Comparison of ENCODE assay signal across 28 cellular contexts in the genomic region with DNA sequence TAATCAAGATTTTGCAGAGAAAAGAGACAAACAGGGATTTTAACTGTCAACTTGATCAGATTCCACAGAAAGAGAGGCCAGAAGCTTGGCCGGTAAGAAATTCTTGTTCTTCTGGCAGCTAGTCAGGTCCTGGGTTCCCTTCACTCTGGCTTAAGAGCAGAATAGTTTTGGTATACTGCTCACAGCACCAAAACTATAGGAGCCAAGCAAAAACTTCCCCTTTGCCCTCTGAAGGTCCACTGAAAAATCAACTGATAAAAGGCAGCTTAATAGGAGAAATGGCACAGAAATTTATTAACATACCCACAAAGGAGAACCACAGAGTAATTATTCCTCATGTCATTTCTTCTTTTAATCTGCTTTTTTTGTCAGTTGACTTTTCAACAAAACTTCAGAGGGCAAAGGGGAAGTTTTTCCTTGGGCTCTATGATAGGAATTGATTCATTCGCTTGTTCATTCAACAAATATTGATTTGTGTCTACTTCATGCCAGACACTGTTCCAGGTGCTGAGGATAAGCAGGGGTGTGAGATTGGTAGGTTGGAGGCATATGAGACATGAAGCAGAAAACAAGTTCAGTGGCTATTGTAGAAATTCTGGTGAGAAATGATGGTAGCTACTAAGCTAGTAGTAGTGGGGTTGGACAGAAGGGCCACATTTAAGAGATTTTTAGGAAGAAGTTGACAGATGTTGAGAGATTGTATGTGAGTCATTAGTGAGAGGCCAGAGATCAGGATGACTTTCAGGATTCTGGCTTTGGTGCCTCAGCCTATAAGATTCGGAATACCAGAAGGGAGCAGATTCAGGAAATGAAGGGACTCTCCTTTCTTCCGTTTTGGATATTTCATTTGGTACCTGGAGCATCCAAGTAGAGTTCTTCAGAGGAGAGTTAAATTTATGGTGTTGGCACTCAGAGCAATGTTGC.
"Had no signal": no experiment of that assay in that cellular context is flagged by ENCODE, and none has a peak within 500 bp of the region (broad histone marks: within the 10 kb centered on the region; RNA-seq: fewer than 3 reads in every experiment).

No MANE protein-coding gene starts in this region.

- H3K27ac ChIP-seq: dorsolateral prefrontal cortex, gastroesophageal sphincter, left lung, lower lobe of right lung, neural progenitor cell, pancreas, prostate gland, spleen, tibial artery, upper lobe of right lung, vagina had no signal

- H3K4me3 ChIP-seq: dorsolateral prefrontal cortex, gastroesophageal sphincter, left lung, lower lobe of right lung, neural progenitor cell, pancreas, prostate gland, spleen, tibial artery, upper lobe of right lung, vagina had no signal

- H3K4me2 ChIP-seq: neural progenitor cell had no signal

- H3K4me1 Mint-ChIP-seq: memory B cell; neural progenitor cell; stimulated activated memory B cell treated with anti-CD40 and anti-IgM and Interleukin-4, amounts not matched to agents 10 μg/mL and 1 μg/mL and 100 μg/mL, for 72 hours had no signal

- H3K27me3 ChIP-seq: dorsolateral prefrontal cortex, gastroesophageal sphincter, left lung, neural progenitor cell, pancreas, spleen, tibial artery, upper lobe of right lung, vagina had no signal

- ATAC-seq: esophagus mucosa; gastroesophageal sphincter; left lung; lower lobe of right lung; natural killer cell treated with Interleukin-12 subunit alpha and Interleukin-12 subunit beta and Interleukin-15 and Interleukin-18, amount 100 ng/mL, for 72 hours; pancreas; sciatic nerve; stimulated activated memory B cell treated with anti-CD40 and anti-IgM and Interleukin-4, amounts not matched to agents 10 μg/mL and 1 μg/mL and 100 μg/mL, for 72 hours; upper lobe of right lung had no signal

- FAIRE-seq: endometrium, pancreas had no signal

- H2AFZ ChIP-seq: neural progenitor cell had no signal

- H3K4me1 ChIP-seq: gastroesophageal sphincter, left lung, lower lobe of right lung, neural progenitor cell, pancreas, prostate gland, spleen, tibial artery, upper lobe of right lung, vagina had no signal

- H3K36me3 ChIP-seq: left lung, lower lobe of right lung, neural progenitor cell, pancreas, prostate gland, upper lobe of right lung, vagina had no signal

- H3K4me3 Mint-ChIP-seq: memory B cell; mesothelial cell of epicardium; natural killer cell treated with Interleukin-12 subunit alpha and Interleukin-12 subunit beta and Interleukin-15 and Interleukin-18, amount 100 ng/mL, for 72 hours; neural progenitor cell; stimulated activated memory B cell treated with anti-CD40 and anti-IgM and Interleukin-4, amounts not matched to agents 10 μg/mL and 1 μg/mL and 100 μg/mL, for 72 hours; stimulated activated naive CD8-positive, alpha-beta T cell treated with anti-CD3 and anti-CD28 coated beads, Interleukin-15, Interleukin-2, amounts not matched to agents 100 ng/mL and 50 ng/mL, for 24 hours had no signal

- H3K27ac Mint-ChIP-seq: memory B cell; natural killer cell treated with Interleukin-12 subunit alpha and Interleukin-12 subunit beta and Interleukin-15 and Interleukin-18, amount 100 ng/mL, for 72 hours; neural progenitor cell; stimulated activated memory B cell treated with anti-CD40 and anti-IgM and Interleukin-4, amounts not matched to agents 10 μg/mL and 1 μg/mL and 100 μg/mL, for 72 hours; stimulated activated naive CD8-positive, alpha-beta T cell treated with anti-CD3 and anti-CD28 coated beads, Interleukin-15, Interleukin-2, amounts not matched to agents 100 ng/mL and 50 ng/mL, for 24 hours had no signal

- DNase-seq: cortex of kidney; dorsolateral prefrontal cortex; effector CD8-positive, alpha-beta T cell; glutamatergic neuron; islet precursor cell; left lung; lower lobe of right lung; nucleus accumbens; pancreas; retina; spleen; stimulated activated CD4-positive, alpha-beta T cell treated with anti-CD3 and anti-CD28 coated beads, Interleukin-15, amount 100 ng/mL, for 24 hours; stimulated activated CD4-positive, alpha-beta T cell treated with anti-CD3 and anti-CD28 coated beads, Interleukin-1b, Interleukin-23, amount 100 ng/mL, for 48 hours; stimulated activated CD4-positive, alpha-beta T cell treated with anti-CD3 and anti-CD28 coated beads, Interleukin-4, amount 100 ng/mL, for 24 hours; tibial artery; upper lobe of right lung had no signal

- H3K9me3 ChIP-seq: gastroesophageal sphincter, left lung, lower lobe of right lung, pancreas, prostate gland, spleen, tibial artery, upper lobe of right lung, vagina had no signal

- H3K9ac ChIP-seq: neural progenitor cell had no signal

- H3K27me3 Mint-ChIP-seq: memory B cell; natural killer cell treated with Interleukin-12 subunit alpha and Interleukin-12 subunit beta and Interleukin-15 and Interleukin-18, amount 100 ng/mL, for 72 hours; stimulated activated memory B cell treated with anti-CD40 and anti-IgM and Interleukin-4, amounts not matched to agents 10 μg/mL and 1 μg/mL and 100 μg/mL, for 72 hours; stimulated activated naive CD8-positive, alpha-beta T cell treated with anti-CD3 and anti-CD28 coated beads, Interleukin-15, Interleukin-2, amounts not matched to agents 100 ng/mL and 50 ng/mL, for 24 hours had no signal

- H3K9me3 Mint-ChIP-seq: memory B cell; natural killer cell treated with Interleukin-12 subunit alpha and Interleukin-12 subunit beta and Interleukin-15 and Interleukin-18, amount 100 ng/mL, for 72 hours; stimulated activated memory B cell treated with anti-CD40 and anti-IgM and Interleukin-4, amounts not matched to agents 10 μg/mL and 1 μg/mL and 100 μg/mL, for 72 hours; stimulated activated naive CD8-positive, alpha-beta T cell treated with anti-CD3 and anti-CD28 coated beads, Interleukin-15, Interleukin-2, amounts not matched to agents 100 ng/mL and 50 ng/mL, for 24 hours had no signal
